20 cellular contexts compared by ENCODE assay signal in the genomic region with DNA sequence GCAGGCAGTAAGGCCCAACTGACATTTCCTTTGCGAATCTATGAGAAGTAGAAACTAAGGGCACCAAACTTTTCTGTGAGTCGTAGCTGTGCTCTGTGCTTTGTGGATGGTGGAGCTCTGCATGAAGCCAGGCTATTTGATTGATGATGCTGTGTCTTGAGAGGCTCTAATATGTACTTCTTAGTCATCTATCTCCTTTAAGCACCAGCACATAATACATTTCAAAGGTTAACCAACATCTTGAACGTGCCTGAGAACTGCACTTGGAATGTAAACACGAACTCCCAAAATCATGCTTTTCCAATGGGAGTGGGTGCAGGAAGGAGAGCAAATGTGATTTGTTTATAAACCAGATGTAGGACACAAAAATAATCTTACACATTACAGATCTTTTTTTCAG.
DNase-seq lines count a peak whose midpoint lies in the region; ATAC-seq and TF ChIP-seq lines count a peak whose summit lies in the region.
"Had no signal": no experiment of that assay in that cellular context is flagged by ENCODE, and none has a peak within 500 bp of the region (broad histone marks: within the 10 kb centered on the region; RNA-seq: fewer than 3 reads in every experiment).

No MANE protein-coding gene starts in this region.

- DNase-seq in AG09319 (ENCODE audit: extremely low read depth, low read depth) (peak; percentile 3), HT1080 (ENCODE audit: low read depth) (peak; percentile 23), astrocyte of the hippocampus (ENCODE audit: low read depth, low spot score) (peak; percentile 23), kidney tubule cell (ENCODE audit: low spot score) (peak; percentile 61), DMS79 (lab: John Stamatoyannopoulos, UW) (no peak), sciatic nerve (ENCODE audit: low spot score) (no peak)
- DNase-seq: activated CD4-positive, CD25-positive, alpha-beta regulatory T cell; activated CD8-positive, alpha-beta T cell treated with anti-CD3 and anti-CD28 coated beads for 36 hours; activated gamma-delta T cell; activated T-cell treated with anti-CD3 and anti-CD28 coated beads for 4 hours; AML-193; left lung; NCI-H1436 treated with DMSO at 0.1 percent for 48 hours; NCI-H2171; NCI-H526 treated with DMSO at 0.1 percent for 48 hours; T1000 had no signal

- no peak for TF ChIP-seq CTCF in AG09319 (IDR thresholded peaks at IDR 0.05; ENCODE audit: low read depth, low read length)

- intact Hi-C loops in sciatic nerve (cut with DNase I), result loop anchor here (5.0 kb wide), 1 partner anchor 1139 kb away; no protein-coding TSS in a partner anchor

- no peak for ATAC-seq in HG03565 (IDR thresholded peaks at IDR 0.05; ENCODE audit: unreplicated experiment)
- no peak for ATAC-seq in GM18517 (IDR thresholded peaks at IDR 0.05; ENCODE audit: unreplicated experiment)
- ATAC-seq in sciatic nerve, result no peak
- ATAC-seq: activated CD8-positive, alpha-beta T cell treated with anti-CD3 and anti-CD28 coated beads for 36 hours; GM23338; K562; left lung had no signal

Comparison
In these comparisons a context has a peak if more than half of its experiments do, and no peak if none do; other contexts are left out.
1. DNase-seq: peak in AG09319 (single experiment), HT1080 (single experiment), astrocyte of the hippocampus (single experiment) and kidney tubule cell (single experiment); none in DMS79 (single experiment) and sciatic nerve (single experiment).